Comparison of ENCODE assay signal across 16 cellular contexts in the genomic region with DNA sequence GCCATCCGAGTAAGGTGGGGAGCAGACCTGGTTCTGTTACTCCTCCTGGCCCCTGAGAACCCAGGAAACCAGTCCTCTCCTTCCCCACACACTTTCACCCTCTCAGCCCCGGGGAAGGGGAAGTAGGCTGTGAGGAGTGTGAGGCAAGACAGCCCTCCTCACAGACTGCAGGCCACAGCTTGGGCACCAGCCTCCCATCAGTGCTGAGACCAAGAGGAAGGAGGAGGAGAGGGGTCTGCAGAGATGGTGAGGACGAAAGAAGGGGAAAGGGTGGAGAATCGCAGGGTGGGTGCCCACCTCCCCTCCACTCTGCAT. TPM values are rescaled to one million over a fixed set of nuclear protein-coding genes. Genes with fewer than 3 reads are reported as not detected.
DNase-seq lines count a peak whose midpoint lies in the region; ATAC-seq, FAIRE-seq and TF ChIP-seq lines count a peak whose summit lies in the region.
"Had no signal": no experiment of that assay in that cellular context is flagged by ENCODE, and none has a peak within 500 bp of the region (broad histone marks: within the 10 kb centered on the region; RNA-seq: fewer than 3 reads in every experiment).

No MANE protein-coding gene starts in this region.

- no peak for TF ChIP-seq RAD21 in liver (IDR thresholded peaks at IDR 0.05)

- WGBS in liver, result 77% methylated on average over 4 of the region's 4 CpGs

- intact Hi-C loops in upper lobe of right lung (cut with DNase I), result no loop called here

- no peaks in the 10 kb centered on the region for H3K9me3 ChIP-seq in liver (ENCODE audit: control insufficient read depth in 4 of 4, low read length in 3 of 4)
- no peaks in the 10 kb centered on the region for H3K9me3 ChIP-seq in upper lobe of right lung
- H3K9me3 ChIP-seq: stomach had no signal

- H3K27ac ChIP-seq in liver (ENCODE audit: low read depth in 1 of 2, low read length in 2 of 2), result peak overlapping the region; percentile 40 to 54
- H3K27ac ChIP-seq in upper lobe of right lung, result peak overlapping the region; percentile 36

- H3K27me3 Mint-ChIP-seq in stimulated activated naive CD8-positive, alpha-beta T cell treated with anti-CD3 and anti-CD28 coated beads, Interleukin-15, Interleukin-2, amounts not matched to agents 100 ng/mL and 50 ng/mL, for 24 hours, result no peaks in the 10 kb centered on the region
- H3K27me3 Mint-ChIP-seq in stimulated activated naive CD8-positive, alpha-beta T cell treated with anti-CD3 and anti-CD28 coated beads, Interleukin-15, amount 100 ng/mL, for 72 hours, result no peaks in the 10 kb centered on the region
- H3K27me3 Mint-ChIP-seq: activated CD8-positive, alpha-beta T cell treated with anti-CD3 and anti-CD28 coated beads for 36 hours had no signal

- H3K4me1 Mint-ChIP-seq in stimulated activated naive CD8-positive, alpha-beta T cell treated with anti-CD3 and anti-CD28 coated beads, Interleukin-15, Interleukin-2, amounts not matched to agents 100 ng/mL and 50 ng/mL, for 24 hours (ENCODE audit: low read depth), result peaks cover 3% of the 10 kb centered on the region
- H3K4me1 Mint-ChIP-seq in stimulated activated naive CD8-positive, alpha-beta T cell treated with anti-CD3 and anti-CD28 coated beads, Interleukin-15, amount 100 ng/mL, for 72 hours, result peaks cover 5% of the 10 kb centered on the region

- peaks cover 3 to 28% (median 21%) of the 10 kb centered on the region in 4 donors for H3K4me1 ChIP-seq in liver (ENCODE audit: control insufficient read depth in 4 of 4, insufficient read depth in 4 of 4, low read length in 3 of 4)
- peaks cover 7% of the 10 kb centered on the region for H3K4me1 ChIP-seq in upper lobe of right lung

- H3K9me3 Mint-ChIP-seq in stimulated activated naive CD8-positive, alpha-beta T cell treated with anti-CD3 and anti-CD28 coated beads, Interleukin-15, Interleukin-2, amounts not matched to agents 100 ng/mL and 50 ng/mL, for 24 hours, result no peaks in the 10 kb centered on the region
- no peaks in the 10 kb centered on the region for H3K9me3 Mint-ChIP-seq in stimulated activated naive CD8-positive, alpha-beta T cell treated with anti-CD3 and anti-CD28 coated beads, Interleukin-15, amount 100 ng/mL, for 72 hours
- H3K9me3 Mint-ChIP-seq: activated CD8-positive, alpha-beta T cell treated with anti-CD3 and anti-CD28 coated beads for 36 hours had no signal

- no peak for DNase-seq in stimulated activated naive CD8-positive, alpha-beta T cell treated with anti-CD3 and anti-CD28 coated beads, Interleukin-15, amount 100 ng/mL, for 72 hours
- DNase-seq in SKM-1 treated with dmso at 0.1 percent for 144 hours (lab: John Stamatoyannopoulos, UW; ENCODE audit: unreplicated experiment), result peak; percentile 80
- peak; percentile 57 for DNase-seq in upper lobe of right lung
- no peak for DNase-seq in GM12892 (ENCODE audit: insufficient read length)
- DNase-seq in NCI-H1092 treated with DMSO at 0.1 percent for 48 hours (lab: John Stamatoyannopoulos, UW), result no peak
- DNase-seq: activated CD8-positive, alpha-beta T cell treated with anti-CD3 and anti-CD28 coated beads for 36 hours; activated effector memory CD4-positive, alpha-beta T cell treated with anti-CD3 and anti-CD28 coated beads, Interleukin-2, amount 50 U/mL, for 16 hours; NCI-H2107; NCI-H748 treated with DMSO at 0.1 percent for 48 hours; stomach; T1000 had no signal

- H3K4me3 ChIP-seq in liver (ENCODE audit: low read depth in 1 of 3, low read length in 3 of 3), result no peak overlapping the region
- no peak overlapping the region for H3K4me3 ChIP-seq in upper lobe of right lung
- H3K4me3 ChIP-seq: K562, stomach had no signal

- ATAC-seq in stimulated activated naive CD8-positive, alpha-beta T cell treated with anti-CD3 and anti-CD28 coated beads, Interleukin-15, amount 100 ng/mL, for 72 hours, result no peak
- peak; percentile 79 for ATAC-seq in upper lobe of right lung
- ATAC-seq in GM21360 (IDR thresholded peaks at IDR 0.05; ENCODE audit: unreplicated experiment), result no peak
- ATAC-seq: activated CD8-positive, alpha-beta T cell treated with anti-CD3 and anti-CD28 coated beads for 36 hours; K562 had no signal

- FAIRE-seq in GM12892 (lab: Jason Lieb, UNC), result no peak
- FAIRE-seq: astrocyte, K562 had no signal

- peaks cover 17% of the 10 kb centered on the region for H3K36me3 Mint-ChIP-seq in stimulated activated naive CD8-positive, alpha-beta T cell treated with anti-CD3 and anti-CD28 coated beads, Interleukin-15, Interleukin-2, amounts not matched to agents 100 ng/mL and 50 ng/mL, for 24 hours (ENCODE audit: low read depth)

- no peak overlapping the region for H3K4me3 Mint-ChIP-seq in stimulated activated naive CD8-positive, alpha-beta T cell treated with anti-CD3 and anti-CD28 coated beads, Interleukin-15, Interleukin-2, amounts not matched to agents 100 ng/mL and 50 ng/mL, for 24 hours
- no peak overlapping the region for H3K4me3 Mint-ChIP-seq in stimulated activated naive CD8-positive, alpha-beta T cell treated with anti-CD3 and anti-CD28 coated beads, Interleukin-15, amount 100 ng/mL, for 72 hours
- H3K4me3 Mint-ChIP-seq: activated CD8-positive, alpha-beta T cell treated with anti-CD3 and anti-CD28 coated beads for 36 hours had no signal

- TF ChIP-seq POLR2A in GM12892 (IDR thresholded peaks at IDR 0.05; ENCODE audit: low read depth, low read length), result no peak

- H3K36me3 ChIP-seq in liver (ENCODE audit: control insufficient read depth in 4 of 4, insufficient read depth in 3 of 4, low read depth in 1 of 4, low read length in 3 of 4), result peaks cover 0 to 34% (median 15%) of the 10 kb centered on the region in 4 donors
- peaks cover 78% of the 10 kb centered on the region for H3K36me3 ChIP-seq in upper lobe of right lung

- peak overlapping the region; percentile 49 for H3K27ac Mint-ChIP-seq in stimulated activated naive CD8-positive, alpha-beta T cell treated with anti-CD3 and anti-CD28 coated beads, Interleukin-15, Interleukin-2, amounts not matched to agents 100 ng/mL and 50 ng/mL, for 24 hours
- H3K27ac Mint-ChIP-seq in stimulated activated naive CD8-positive, alpha-beta T cell treated with anti-CD3 and anti-CD28 coated beads, Interleukin-15, amount 100 ng/mL, for 72 hours, result peak overlapping the region in 1 of 2 donors; percentile 77
- H3K27ac Mint-ChIP-seq: activated CD8-positive, alpha-beta T cell treated with anti-CD3 and anti-CD28 coated beads for 36 hours had no signal

- H3K9ac ChIP-seq in liver (ENCODE audit: low read depth in 1 of 2, low read length in 2 of 2), result no peak overlapping the region

- H3K27me3 ChIP-seq in liver (ENCODE audit: control insufficient read depth in 4 of 4, insufficient read depth in 4 of 4, low read length in 3 of 4) (no peaks in the 10 kb centered on the region), upper lobe of right lung (no peaks in the 10 kb centered on the region)
- H3K27me3 ChIP-seq: stomach had no signal

- TF ChIP-seq CTCF in liver (IDR thresholded peaks at IDR 0.05; ENCODE audit: low read depth, low read length, missing input control) (no peak), upper lobe of right lung (IDR thresholded peaks at IDR 0.05) (no peak)

TF ChIP-seq in liver, 16 proteins besides CTCF, POLR2A, EP300 and RAD21 (continues in another document):
- TF ChIP-seq RXRA (IDR thresholded peaks at IDR 0.05) (no peak), EGR1 (IDR thresholded peaks at IDR 0.05; ENCODE audit: low read depth in 2 of 2) (no peak), TAF1 (conservative IDR thresholded peaks at IDR 0.05) (no peak), SP1 (IDR thresholded peaks at IDR 0.05) (no peak), NR2F2 (IDR thresholded peaks at IDR 0.05) (no peak), JUND (IDR thresholded peaks at IDR 0.05) (no peak), GABPA (IDR thresholded peaks at IDR 0.05 in 1 of 2, conservative IDR thresholded peaks at IDR 0.05 in 1 of 2) (no peak), FOXA2 (IDR thresholded peaks at IDR 0.05) (no peak), FOXA1 (IDR thresholded peaks at IDR 0.05) (no peak), HNF4G (IDR thresholded peaks at IDR 0.05) (no peak), HNF4A (conservative IDR thresholded peaks at IDR 0.05) (no peak)
- TF ChIP-seq, protein P1, sequence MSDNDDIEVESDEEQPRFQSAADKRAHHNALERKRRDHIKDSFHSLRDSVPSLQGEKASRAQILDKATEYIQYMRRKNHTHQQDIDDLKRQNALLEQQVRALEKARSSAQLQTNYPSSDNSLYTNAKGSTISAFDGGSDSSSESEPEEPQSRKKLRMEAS (IDR thresholded peaks at IDR 0.05), result no peak
- TF ChIP-seq, protein P2, sequence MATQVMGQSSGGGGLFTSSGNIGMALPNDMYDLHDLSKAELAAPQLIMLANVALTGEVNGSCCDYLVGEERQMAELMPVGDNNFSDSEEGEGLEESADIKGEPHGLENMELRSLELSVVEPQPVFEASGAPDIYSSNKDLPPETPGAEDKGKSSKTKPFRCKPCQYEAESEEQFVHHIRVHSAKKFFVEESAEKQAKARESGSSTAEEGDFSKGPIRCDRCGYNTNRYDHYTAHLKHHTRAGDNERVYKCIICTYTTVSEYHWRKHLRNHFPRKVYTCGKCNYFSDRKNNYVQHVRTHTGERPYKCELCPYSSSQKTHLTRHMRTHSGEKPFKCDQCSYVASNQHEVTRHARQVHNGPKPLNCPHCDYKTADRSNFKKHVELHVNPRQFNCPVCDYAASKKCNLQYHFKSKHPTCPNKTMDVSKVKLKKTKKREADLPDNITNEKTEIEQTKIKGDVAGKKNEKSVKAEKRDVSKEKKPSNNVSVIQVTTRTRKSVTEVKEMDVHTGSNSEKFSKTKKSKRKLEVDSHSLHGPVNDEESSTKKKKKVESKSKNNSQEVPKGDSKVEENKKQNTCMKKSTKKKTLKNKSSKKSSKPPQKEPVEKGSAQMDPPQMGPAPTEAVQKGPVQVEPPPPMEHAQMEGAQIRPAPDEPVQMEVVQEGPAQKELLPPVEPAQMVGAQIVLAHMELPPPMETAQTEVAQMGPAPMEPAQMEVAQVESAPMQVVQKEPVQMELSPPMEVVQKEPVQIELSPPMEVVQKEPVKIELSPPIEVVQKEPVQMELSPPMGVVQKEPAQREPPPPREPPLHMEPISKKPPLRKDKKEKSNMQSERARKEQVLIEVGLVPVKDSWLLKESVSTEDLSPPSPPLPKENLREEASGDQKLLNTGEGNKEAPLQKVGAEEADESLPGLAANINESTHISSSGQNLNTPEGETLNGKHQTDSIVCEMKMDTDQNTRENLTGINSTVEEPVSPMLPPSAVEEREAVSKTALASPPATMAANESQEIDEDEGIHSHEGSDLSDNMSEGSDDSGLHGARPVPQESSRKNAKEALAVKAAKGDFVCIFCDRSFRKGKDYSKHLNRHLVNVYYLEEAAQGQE (IDR thresholded peaks at IDR 0.05), result no peak

RNA-seq across cellular contexts. Expression of a gene that starts 7.0 kb away (rescaled TPM):
- total RNA-seq in liver (1 to 10 TPM; 6.7 to 7.8 TPM), upper lobe of right lung (39.7 TPM)
- polyA plus RNA-seq in liver, result 10 to 100 TPM in 1 of 2 donors, 1 to 10 TPM in 1; 8.7 to 15.1 TPM
- 21.7 TPM for polyA plus RNA-seq in GM12892 (2012; ENCODE audit: missing spikeins)

RNA-seq across cellular contexts. Expression of a gene that starts 11.1 kb away (rescaled TPM):
- total RNA-seq in liver, result 10 to 100 TPM; 12.1 to 13.6 TPM
- 10 to 100 TPM; 16.7 to 31.9 TPM for polyA plus RNA-seq in liver
- total RNA-seq in upper lobe of right lung, result 39.8 TPM
- 57.6 TPM for polyA plus RNA-seq in GM12892 (2012; ENCODE audit: missing spikeins)

RNA-seq across cellular contexts. Expression of a gene that starts 45.9 kb away (rescaled TPM):
- total RNA-seq in liver (10 to 100 TPM; 18.2 to 20.3 TPM), upper lobe of right lung (55.3 TPM)
- polyA plus RNA-seq in liver, result 10 to 100 TPM in 1 of 2 donors, 1 to 10 TPM in 1; 5.8 to 10.7 TPM
- polyA plus RNA-seq in GM12892 (2012; ENCODE audit: missing spikeins), result 8.7 TPM

Comparison
In these comparisons a context has a peak if more than half of its experiments do, and no peak if none do; other contexts are left out.
1. DNase-seq: peak in SKM-1 treated with dmso at 0.1 percent for 144 hours (single experiment) and upper lobe of right lung (single experiment); none in stimulated activated naive CD8-positive, alpha-beta T cell treated with anti-CD3 and anti-CD28 coated beads, Interleukin-15, amount 100 ng/mL, for 72 hours (0 of 2), GM12892 (single experiment) and NCI-H1092 treated with DMSO at 0.1 percent for 48 hours (single experiment).